25 cellular contexts compared by ENCODE assay signal in the genomic region with DNA sequence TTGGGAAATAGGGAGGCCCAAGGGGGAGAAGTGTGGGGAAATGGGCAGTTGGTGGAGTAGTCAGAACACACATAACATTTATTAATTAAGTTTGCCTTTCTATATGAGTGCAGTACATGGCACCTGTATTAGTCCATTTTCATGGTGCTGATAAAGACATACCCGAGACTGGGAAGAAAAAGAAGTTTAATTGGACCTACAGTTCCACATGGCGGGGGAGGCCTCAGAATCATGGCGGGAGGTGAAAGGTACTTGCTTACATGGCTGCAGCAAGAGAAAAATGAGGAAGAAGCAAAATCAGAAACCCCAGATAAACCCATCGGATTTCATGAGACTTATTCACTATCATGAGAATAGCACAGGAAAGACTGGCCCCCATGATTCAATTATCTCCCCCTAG. TPM values are rescaled to one million over a fixed set of nuclear protein-coding genes. Genes with fewer than 3 reads are reported as not detected.
DNase-seq lines count a peak whose midpoint lies in the region; ATAC-seq and TF ChIP-seq lines count a peak whose summit lies in the region.
"Had no signal": no experiment of that assay in that cellular context is flagged by ENCODE, and none has a peak within 500 bp of the region (broad histone marks: within the 10 kb centered on the region; RNA-seq: fewer than 3 reads in every experiment).

No MANE protein-coding gene starts in this region.

- H3K27ac Mint-ChIP-seq in activated T-cell treated with anti-CD3 and anti-CD28 coated beads, Interleukin-2, amount 50 U/mL, for 72 hours = no peak overlapping the region
- no peak overlapping the region for H3K27ac Mint-ChIP-seq in endodermal cell
- H3K27ac Mint-ChIP-seq in stimulated activated memory B cell treated with anti-CD40 and anti-IgM and Interleukin-4, amounts not matched to agents 10 μg/mL and 1 μg/mL and 100 μg/mL, for 72 hours = peak overlapping the region; percentile 60
- H3K27ac Mint-ChIP-seq: activated naive CD4-positive, alpha-beta T cell treated with anti-CD3 and anti-CD28 coated beads, Interleukin-2, amount 50 U/mL, for 72 hours had no signal

- H3K9me3 Mint-ChIP-seq in activated T-cell treated with anti-CD3 and anti-CD28 coated beads, Interleukin-2, amount 50 U/mL, for 72 hours = peaks cover 0 to 2% of the 10 kb centered on the region in 2 donors
- no peaks in the 10 kb centered on the region for H3K9me3 Mint-ChIP-seq in endodermal cell
- no peaks in the 10 kb centered on the region for H3K9me3 Mint-ChIP-seq in stimulated activated memory B cell treated with anti-CD40 and anti-IgM and Interleukin-4, amounts not matched to agents 10 μg/mL and 1 μg/mL and 100 μg/mL, for 72 hours

- peaks cover 7% of the 10 kb centered on the region; the same call in 1 of the 2 replicates for H3K36me3 ChIP-seq in OCI-LY7 (ENCODE audit: insufficient read depth, low read length)
- H3K36me3 ChIP-seq in endodermal cell (ENCODE audit: control insufficient read depth, insufficient read depth, low read length) = peaks cover 17% of the 10 kb centered on the region
- H3K36me3 ChIP-seq: colonic mucosa, heart right ventricle, prostate gland had no signal

- POLR2A ChIA-PET in OCI-LY7 (lab: Charles Lee) = interaction anchor here (0.7 kb wide), 1 partner anchor 58 kb away, joined by 4 read pairs; no protein-coding TSS in a partner anchor

- CTCF ChIA-PET in OCI-LY7 (lab: Charles Lee; ENCODE audit: unreplicated experiment) = no interaction called here

- BruUV-seq in OCI-LY7 (replicated peaks; lab: Mats Ljungman, UMichigan) = no TSS peak

- peaks cover 19% of the 10 kb centered on the region for H3K4me1 ChIP-seq in OCI-LY7 (ENCODE audit: insufficient read depth, low read length, poor library complexity, severe bottlenecking)
- peaks cover 3% of the 10 kb centered on the region for H3K4me1 ChIP-seq in endodermal cell (ENCODE audit: control insufficient read depth, insufficient read depth, low read length)

- peaks cover 43% of the 10 kb centered on the region for H3K4me1 Mint-ChIP-seq in activated T-cell treated with anti-CD3 and anti-CD28 coated beads, Interleukin-2, amount 50 U/mL, for 72 hours (ENCODE audit: low read depth)
- H3K4me1 Mint-ChIP-seq in endodermal cell = peaks cover 35% of the 10 kb centered on the region
- peaks cover 29% of the 10 kb centered on the region for H3K4me1 Mint-ChIP-seq in stimulated activated memory B cell treated with anti-CD40 and anti-IgM and Interleukin-4, amounts not matched to agents 10 μg/mL and 1 μg/mL and 100 μg/mL, for 72 hours

- peak overlapping the region; percentile 81 for H3K4me2 ChIP-seq in OCI-LY7 (ENCODE audit: low read length)

- no peak for ATAC-seq in activated T-cell treated with anti-CD3 and anti-CD28 coated beads, Interleukin-2, amount 50 U/mL, for 72 hours (replicated peaks in 1 of 2)
- ATAC-seq in stimulated activated memory B cell treated with anti-CD40 and anti-IgM and Interleukin-4, amounts not matched to agents 10 μg/mL and 1 μg/mL and 100 μg/mL, for 72 hours = no peak
- ATAC-seq: activated naive CD4-positive, alpha-beta T cell treated with anti-CD3 and anti-CD28 coated beads, Interleukin-2, amount 50 U/mL, for 72 hours; body of pancreas; heart right ventricle had no signal

- H3K4me3 Mint-ChIP-seq in activated T-cell treated with anti-CD3 and anti-CD28 coated beads, Interleukin-2, amount 50 U/mL, for 72 hours = peak overlapping the region; percentile 54 to 98
- peak overlapping the region; percentile 99 for H3K4me3 Mint-ChIP-seq in endodermal cell
- no peak overlapping the region for H3K4me3 Mint-ChIP-seq in stimulated activated memory B cell treated with anti-CD40 and anti-IgM and Interleukin-4, amounts not matched to agents 10 μg/mL and 1 μg/mL and 100 μg/mL, for 72 hours

- TF ChIP-seq CTCF in OCI-LY7 (conservative IDR thresholded peaks at IDR 0.05; ENCODE audit: low read length) (no peak), endodermal cell (conservative IDR thresholded peaks at IDR 0.05) (no peak)

- H3K79me2 ChIP-seq in OCI-LY7 (ENCODE audit: insufficient read depth, low read depth, low read length) = peaks cover 27% of the 10 kb centered on the region

- H4K20me1 ChIP-seq in OCI-LY7 (ENCODE audit: insufficient read depth, low read length) = peaks cover 4% of the 10 kb centered on the region; the same call in 1 of the 2 replicates

- 92 to 94% methylated on average over 3 to 4 of the region's 4 CpGs for WGBS in endodermal cell (ENCODE audit: insufficient coverage in 1 of 2, insufficient read length in 1 of 2), 2 experiments

- no peak overlapping the region; the same call in 1 of the 2 replicates for H2AFZ ChIP-seq in OCI-LY7 (ENCODE audit: low read length)

- H3K9me3 ChIP-seq in OCI-LY7 (ENCODE audit: low read length) (no peaks in the 10 kb centered on the region), endodermal cell (ENCODE audit: control insufficient read depth, low read length) (no peaks in the 10 kb centered on the region)
- H3K9me3 ChIP-seq: body of pancreas, colonic mucosa, heart right ventricle, prostate gland had no signal

- peak overlapping the region; percentile 91 for H3K4me3 ChIP-seq in OCI-LY7 (ENCODE audit: low read depth, low read length, poor library complexity, severe bottlenecking)
- H3K4me3 ChIP-seq in endodermal cell (ENCODE audit: low read length) = peak overlapping the region; percentile 98
- H3K4me3 ChIP-seq: body of pancreas, colonic mucosa, prostate gland, skin epidermis had no signal

- H3K27me3 Mint-ChIP-seq in activated T-cell treated with anti-CD3 and anti-CD28 coated beads, Interleukin-2, amount 50 U/mL, for 72 hours (ENCODE audit: low read depth) = no peaks in the 10 kb centered on the region
- no peaks in the 10 kb centered on the region for H3K27me3 Mint-ChIP-seq in endodermal cell (ENCODE audit: insufficient read depth)
- no peaks in the 10 kb centered on the region for H3K27me3 Mint-ChIP-seq in stimulated activated memory B cell treated with anti-CD40 and anti-IgM and Interleukin-4, amounts not matched to agents 10 μg/mL and 1 μg/mL and 100 μg/mL, for 72 hours

- H3K36me3 Mint-ChIP-seq in activated T-cell treated with anti-CD3 and anti-CD28 coated beads, Interleukin-2, amount 50 U/mL, for 72 hours (ENCODE audit: insufficient read depth in 2 of 2) = peaks cover 0 to 4% of the 10 kb centered on the region in 2 donors
- peaks cover 14% of the 10 kb centered on the region for H3K36me3 Mint-ChIP-seq in endodermal cell (ENCODE audit: low read depth)
- no peaks in the 10 kb centered on the region for H3K36me3 Mint-ChIP-seq in stimulated activated memory B cell treated with anti-CD40 and anti-IgM and Interleukin-4, amounts not matched to agents 10 μg/mL and 1 μg/mL and 100 μg/mL, for 72 hours

- H3K27ac ChIP-seq in OCI-LY7 (ENCODE audit: low read depth, low read length, poor library complexity, severe bottlenecking) (no peak overlapping the region), endodermal cell (ENCODE audit: low read depth, low read length) (no peak overlapping the region)
- H3K27ac ChIP-seq: body of pancreas, heart right ventricle, skin epidermis had no signal

- no peak overlapping the region for H3K9ac ChIP-seq in endodermal cell (ENCODE audit: extremely low read depth, low read length, poor library complexity, severe bottlenecking)

- intact Hi-C loops in OCI-LY7 (cut with micrococcal nuclease; ENCODE audit: unreplicated experiment) (loop anchor here (2.0 kb wide), 2 partner anchors 71 to 165 kb away; partner anchors contain the start of genes SASS6 and TRMT13), posterior vena cava (cut with DNase I) (no loop called here)

- H3K27me3 ChIP-seq in endodermal cell (ENCODE audit: control insufficient read depth, insufficient read depth, low read length, poor library complexity, severe bottlenecking) = no peaks in the 10 kb centered on the region
- H3K27me3 ChIP-seq: body of pancreas, colonic mucosa, heart right ventricle had no signal

- H3K9me2 ChIP-seq in OCI-LY7 (ENCODE audit: insufficient read depth, low read length) = no peaks in the 10 kb centered on the region

- DNase-seq in activated T-cell treated with anti-CD3 and anti-CD28 coated beads, Interleukin-2, amount 50 U/mL, for 72 hours = no peak
- no peak for DNase-seq in activated T-cell treated with anti-CD3 and anti-CD28 coated beads, Interleukin-2, amount 50 U/mL, for 48 hours
- DNase-seq in OCI-LY7 (ENCODE audit: low spot score) = no peak
- DNase-seq in endodermal cell = no peak
- no peak for DNase-seq in posterior vena cava (ENCODE audit: low spot score)
- no peak for DNase-seq in NCI-H748 treated with DMSO at 0.1 percent for 48 hours (lab: John Stamatoyannopoulos, UW)
- no peak for DNase-seq in RKO (ENCODE audit: low spot score)
- DNase-seq: activated CD4-positive, alpha-beta T cell treated with anti-CD3 and anti-CD28 coated beads for 4 hours; activated CD8-positive, alpha-beta memory T cell treated with anti-CD3 and anti-CD28 coated beads, Interleukin-2, amount 50 U/mL, for 48 hours; body of pancreas; C1 segment of cervical spinal cord; colonic mucosa; DMS53; H7; heart right ventricle; NCI-H146; NCI-H2171; NCI-H526 treated with DMSO at 0.1 percent for 48 hours; OCI-M1; SIG-M5; T1000 had no signal

RNA-seq across cellular contexts. Expression of gene SLC35A3, which starts 1.6 kb away (rescaled TPM):
- 10 to 100 TPM; 17.2 to 19.2 TPM for total RNA-seq in activated T-cell treated with anti-CD3 and anti-CD28 coated beads, Interleukin-2, amount 50 U/mL, for 72 hours
- total RNA-seq in OCI-LY7 (2014; rRNA removed; shearing (Covaris generic)) = 15.9 and 26.8 TPM in 2 replicates
- total RNA-seq in OCI-LY7 (2022) = 24.8 and 25.4 TPM in 2 replicates
- total RNA-seq in endodermal cell = 10 to 100 TPM; 41.2 to 47.0 TPM
- 28.2 TPM for polyA plus RNA-seq in endodermal cell (2013, experiment 1 of 2)
- polyA plus RNA-seq in endodermal cell (2013, experiment 2 of 2) = 29.4 TPM
- 10 to 100 TPM; 23.6 to 25.7 TPM for total RNA-seq in posterior vena cava
